In the genomic region with DNA sequence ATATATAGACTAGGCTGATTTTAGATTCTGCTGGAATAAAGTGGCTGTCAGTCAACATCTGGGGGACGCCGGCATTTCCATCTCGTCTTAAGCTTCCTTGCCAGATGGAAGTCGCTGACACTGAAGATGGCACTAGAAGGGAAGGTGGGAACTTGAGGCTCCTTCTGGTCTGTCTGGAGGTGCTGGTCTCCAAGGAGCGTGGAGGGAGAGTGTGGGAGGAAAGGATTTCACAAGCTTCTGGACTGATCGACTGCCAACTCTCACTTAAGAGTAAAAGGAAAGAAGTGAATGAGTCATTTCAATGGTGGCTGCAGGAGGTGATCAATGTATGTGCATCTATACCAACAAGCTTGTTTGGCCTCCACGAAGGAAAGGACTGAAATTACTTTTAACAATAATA, we compare ENCODE assay signal across 21 cellular contexts. TPM values are rescaled to one million over a fixed set of nuclear protein-coding genes. Genes with fewer than 3 reads are reported as not detected.
DNase-seq lines count a peak whose midpoint lies in the region; ATAC-seq and TF ChIP-seq lines count a peak whose summit lies in the region.
"Had no signal": no experiment of that assay in that cellular context is flagged by ENCODE, and none has a peak within 500 bp of the region (broad histone marks: within the 10 kb centered on the region; RNA-seq: fewer than 3 reads in every experiment).

No MANE protein-coding gene starts in this region.

- H3K36me3 ChIP-seq in OCI-LY7 (ENCODE audit: insufficient read depth, low read length), result peaks cover 40% of the 10 kb centered on the region; the same call in 1 of the 2 replicates

- ATAC-seq in esophagus mucosa (peak; percentile 24), HG03469 (IDR thresholded peaks at IDR 0.05; ENCODE audit: unreplicated experiment) (no peak)
- ATAC-seq: activated T-cell treated with anti-CD3 and anti-CD28 coated beads, Interleukin-2, amount 50 U/mL, for 4 hours; PC-3 had no signal

- no peaks in the 10 kb centered on the region for H3K9me2 ChIP-seq in OCI-LY7 (ENCODE audit: insufficient read depth, low read length)

- no peak for TF ChIP-seq CTCF in OCI-LY7 (conservative IDR thresholded peaks at IDR 0.05; ENCODE audit: low read length)

- peak overlapping the region; percentile 98 for H3K27ac ChIP-seq in OCI-LY7 (ENCODE audit: low read depth, low read length, poor library complexity, severe bottlenecking)
- H3K27ac ChIP-seq: epithelial cell of prostate, hepatocyte, HL-60 had no signal

- H3K4me3 ChIP-seq in OCI-LY7 (ENCODE audit: low read depth, low read length, poor library complexity, severe bottlenecking), result no peak overlapping the region
- H3K4me3 ChIP-seq: hepatocyte had no signal

- H4K20me1 ChIP-seq in OCI-LY7 (ENCODE audit: insufficient read depth, low read length), result no peaks in the 10 kb centered on the region

- H3K4me1 ChIP-seq in OCI-LY7 (ENCODE audit: insufficient read depth, low read length, poor library complexity, severe bottlenecking), result peaks cover 97% of the 10 kb centered on the region

- POLR2A ChIA-PET in OCI-LY7 (lab: Charles Lee), result interaction anchor here (0.6 to 7.6 kb wide), 20 partner anchors 8 to 149 kb away, joined by 3 to 77 read pairs (median 6); partner anchors contain the start of gene IRF4

- H3K79me2 ChIP-seq in OCI-LY7 (ENCODE audit: insufficient read depth, low read depth, low read length), result peaks cover 42% of the 10 kb centered on the region

- H2AFZ ChIP-seq in OCI-LY7 (ENCODE audit: low read length), result no peak overlapping the region
- H2AFZ ChIP-seq: hepatocyte had no signal

- intact Hi-C loops in OCI-LY7 (cut with micrococcal nuclease; ENCODE audit: unreplicated experiment) (no loop called here), posterior vena cava (cut with DNase I) (no loop called here)

- CTCF ChIA-PET in OCI-LY7 (lab: Charles Lee; ENCODE audit: unreplicated experiment), result interaction anchor here (0.8 to 3.5 kb wide), 8 partner anchors 10 to 116 kb away, joined by 3 to 18 read pairs (median 4); no protein-coding TSS in a partner anchor

- peak overlapping the region; percentile 77 for H3K4me2 ChIP-seq in OCI-LY7 (ENCODE audit: low read length)
- H3K4me2 ChIP-seq: hepatocyte had no signal

- no TSS peak for BruUV-seq in OCI-LY7 (replicated peaks; lab: Mats Ljungman, UMichigan)

- DNase-seq in GM03348 (ENCODE audit: low spot score) (peak; percentile 76), OCI-LY7 (ENCODE audit: low spot score) (no peak), posterior vena cava (ENCODE audit: low spot score) (peak; percentile 71), DMS79 (lab: John Stamatoyannopoulos, UW) (no peak), nucleus accumbens (lab: John Stamatoyannopoulos, UW) (no peak)
- no peak for DNase-seq in stimulated activated CD4-positive, alpha-beta T cell treated with anti-CD3 and anti-CD28 coated beads, Interleukin-2, amount 100 ng/mL, for 24 hours
- DNase-seq: activated CD4-positive, alpha-beta T cell treated with anti-CD3 and anti-CD28 coated beads, Interleukin-2, amount 50 U/mL, for 48 hours; activated naive CD8-positive, alpha-beta T cell treated with anti-CD3 and anti-CD28 coated beads for 36 hours; activated T-cell treated with anti-CD3 and anti-CD28 coated beads, Interleukin-2, amount 50 U/mL, for 4 hours; DMS153; NCI-H1694; NCI-H524 treated with DMSO at 0.1 percent for 48 hours; PC-3; stimulated activated CD4-positive, alpha-beta T cell treated with anti-CD3 and anti-CD28 coated beads, Interleukin-15, amount 100 ng/mL, for 24 hours had no signal

- H3K9me3 ChIP-seq in OCI-LY7 (ENCODE audit: low read length), result no peaks in the 10 kb centered on the region

RNA-seq across cellular contexts. Expression of gene DUSP22, which starts 40.4 kb away (rescaled TPM):
- 133 and 149 TPM in 2 replicates for total RNA-seq in OCI-LY7 (2014; rRNA removed; shearing (Covaris generic))
- 171 and 215 TPM in 2 replicates for total RNA-seq in OCI-LY7 (2022)
- 40.1 TPM for total RNA-seq in esophagus mucosa
- total RNA-seq in posterior vena cava, result 10 to 100 TPM; 45.7 to 51.8 TPM

RNA-seq across cellular contexts. Expression of gene IRF4, which starts 58.9 kb away (rescaled TPM):
- total RNA-seq in OCI-LY7 (2014; rRNA removed; shearing (Covaris generic)), result 143 and 189 TPM in 2 replicates
- total RNA-seq in OCI-LY7 (2022) (281 and 291 TPM in 2 replicates), esophagus mucosa (1.1 TPM), posterior vena cava (1 to 10 TPM; 1.7 to 2.7 TPM)
- total RNA-seq: LHCN-M2, progenitor cell of endocrine pancreas had no signal

Comparison
In these comparisons a context has a peak if more than half of its experiments do, and no peak if none do; other contexts are left out.
1. DNase-seq: peak in GM03348 (single experiment) and posterior vena cava (single experiment); none in OCI-LY7 (single experiment), stimulated activated CD4-positive, alpha-beta T cell treated with anti-CD3 and anti-CD28 coated beads, Interleukin-2, amount 100 ng/mL, for 24 hours (0 of 2), DMS79 (single experiment) and nucleus accumbens (0 of 56).
2. RNA of gene IRF4, which starts 58.9 kb away (total RNA-seq): 143 to 291 TPM in OCI-LY7; 1.7 to 2.7 TPM in posterior vena cava and 1.1 TPM in esophagus mucosa (single experiment); every median in the first group is over 10 times any median in the second.